Comparison of ENCODE assay signal across 8 cellular contexts in the genomic region with DNA sequence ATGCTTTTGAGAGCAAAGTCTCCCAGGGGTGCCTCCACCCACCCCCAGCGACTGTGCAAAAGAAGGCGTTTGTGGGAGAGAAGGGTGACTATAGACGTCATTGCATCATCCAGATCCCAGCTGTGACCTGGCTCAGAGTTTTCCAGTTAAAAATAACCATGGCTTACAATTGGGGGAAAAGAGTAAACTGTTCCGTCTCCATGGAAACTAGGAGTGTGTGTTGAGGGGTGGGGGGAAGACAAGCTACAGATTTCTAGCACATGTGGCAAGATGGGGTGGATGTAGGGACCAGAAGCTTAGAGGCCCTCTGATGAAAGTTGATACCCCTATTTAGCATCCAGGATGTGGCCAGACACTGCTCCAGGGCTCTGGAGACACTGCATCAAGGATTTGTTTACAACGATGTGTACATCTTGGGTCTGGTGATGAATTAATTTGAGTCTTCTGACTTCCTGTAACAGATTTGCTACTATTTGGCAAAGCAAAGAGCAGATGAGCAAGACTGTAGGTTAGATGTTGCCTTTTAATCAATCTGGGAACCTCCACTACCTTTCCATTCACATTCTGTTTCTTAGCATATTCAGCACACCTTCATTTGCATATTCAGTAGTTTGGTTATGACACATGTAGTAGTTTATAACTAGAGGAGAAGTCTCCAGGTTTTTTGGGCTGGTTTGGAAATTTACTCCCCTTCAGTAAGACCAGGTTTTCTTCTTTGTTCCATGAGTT. TPM values are rescaled to one million over a fixed set of nuclear protein-coding genes. Genes with fewer than 3 reads are reported as not detected.
DNase-seq lines count a peak whose midpoint lies in the region; ATAC-seq and TF ChIP-seq lines count a peak whose summit lies in the region.

No MANE protein-coding gene starts in this region.

- H3K9me3 ChIP-seq in GM23248 (ENCODE audit: low read depth) = no peaks in the 10 kb centered on the region
- H3K9me3 ChIP-seq in colonic mucosa = no peaks in the 10 kb centered on the region

- H3K4me1 Mint-ChIP-seq in stimulated activated effector memory CD8-positive, alpha-beta T cell treated with anti-CD3 and anti-CD28 coated beads, Interleukin-12 subunit alpha, Interleukin-12 subunit beta, amount 100 ng/mL, for 72 hours = peaks cover 8% of the 10 kb centered on the region

- H3K36me3 Mint-ChIP-seq in stimulated activated effector memory CD8-positive, alpha-beta T cell treated with anti-CD3 and anti-CD28 coated beads, Interleukin-12 subunit alpha, Interleukin-12 subunit beta, amount 100 ng/mL, for 72 hours = peaks cover 22% of the 10 kb centered on the region

- TF ChIP-seq CTCF in AG04449 (IDR thresholded peaks at IDR 0.05; ENCODE audit: insufficient read depth, low read length, missing control alignments) (no peak), colonic mucosa (IDR thresholded peaks at IDR 0.05) (no peak)

- ATAC-seq in stimulated activated effector memory CD8-positive, alpha-beta T cell treated with anti-CD3 and anti-CD28 coated beads, Interleukin-12 subunit alpha, Interleukin-12 subunit beta, amount 100 ng/mL, for 72 hours = no peak
- no peak for ATAC-seq in GM21786 (IDR thresholded peaks at IDR 0.05; ENCODE audit: unreplicated experiment)

- peak overlapping the region; percentile 87 for H3K27ac ChIP-seq in GM23248
- no peak overlapping the region for H3K27ac ChIP-seq in colonic mucosa

- H3K27ac Mint-ChIP-seq in stimulated activated effector memory CD8-positive, alpha-beta T cell treated with anti-CD3 and anti-CD28 coated beads, Interleukin-12 subunit alpha, Interleukin-12 subunit beta, amount 100 ng/mL, for 72 hours = no peak overlapping the region

- POLR2A ChIA-PET in AG04449 (lab: Yijun Ruan, JAX) = no interaction called here

- peaks cover 50% of the 10 kb centered on the region for H3F3A ChIP-seq in GM23248 (ENCODE audit: insufficient read depth)

- no peaks in the 10 kb centered on the region for H4K20me1 ChIP-seq in GM23248 (ENCODE audit: insufficient read depth)

- no peak overlapping the region for H3K4me3 Mint-ChIP-seq in stimulated activated effector memory CD8-positive, alpha-beta T cell treated with anti-CD3 and anti-CD28 coated beads, Interleukin-12 subunit alpha, Interleukin-12 subunit beta, amount 100 ng/mL, for 72 hours

- H3K79me2 ChIP-seq in GM23248 (ENCODE audit: insufficient read depth) = 0 out of 2 replicates have a peak, but pooled peaks cover 4% of the 10 kb centered on the region

- H3K4me3 ChIP-seq in AG04449 (ENCODE audit: low read depth, low read length) = no peak overlapping the region
- no peak overlapping the region for H3K4me3 ChIP-seq in GM23248
- H3K4me3 ChIP-seq in colonic mucosa = no peak overlapping the region

- intact Hi-C loops in colonic mucosa (cut with DNase I) = no loop called here

- DNase-seq in AG04449 (ENCODE audit: low read depth, low spot score) (peak; percentile 70), GM23248 (peak; percentile 89), T1000 (lab: John Stamatoyannopoulos, UW) (peak; percentile 38), inferior parietal cortex (ENCODE audit: extremely low spot score) (peak; percentile 37), colonic mucosa (no peak), NCI-H1436 (lab: John Stamatoyannopoulos, UW) (no peak)
- no peak for DNase-seq in stimulated activated effector memory CD8-positive, alpha-beta T cell treated with anti-CD3 and anti-CD28 coated beads, Interleukin-12 subunit alpha, Interleukin-12 subunit beta, amount 100 ng/mL, for 72 hours (ENCODE audit: low spot score in 2 of 2)

- H3K9me3 Mint-ChIP-seq in stimulated activated effector memory CD8-positive, alpha-beta T cell treated with anti-CD3 and anti-CD28 coated beads, Interleukin-12 subunit alpha, Interleukin-12 subunit beta, amount 100 ng/mL, for 72 hours = no peaks in the 10 kb centered on the region

- no peaks in the 10 kb centered on the region for H3K27me3 ChIP-seq in GM23248 (replicated peaks; ENCODE audit: insufficient read depth)
- no peaks in the 10 kb centered on the region for H3K27me3 ChIP-seq in colonic mucosa

- H3K9ac ChIP-seq in GM23248 = peak overlapping the region; percentile 65
- H3K9ac ChIP-seq in colonic mucosa (ENCODE audit: low read depth in 2 of 2, low read length in 2 of 2) = no peak overlapping the region

- CTCF ChIA-PET in AG04449 (lab: Yijun Ruan, JAX) = interaction anchor here (0.6 to 1.1 kb wide), 3 partner anchors 11 to 23 kb away, joined by 3 read pairs; no protein-coding TSS in a partner anchor

- H2AFZ ChIP-seq in GM23248 = peak overlapping the region; percentile 20; the same call in 1 of the 2 replicates

- no peaks in the 10 kb centered on the region for H3K9me2 ChIP-seq in GM23248 (ENCODE audit: insufficient read depth)

- H3K4me2 ChIP-seq in GM23248 (ENCODE audit: unreplicated experiment) = peak overlapping the region; percentile 43

- WGBS in GM23248 (ENCODE audit: low coverage in 1 of 2, low lambda C conversion rate in 2 of 2, missing lambda C conversion rate in 2 of 2), 2 experiments = 22 to 31% methylated on average over 5 of the region's 5 CpGs

- in situ Hi-C loops in GM23248 (cut with MboI) = no loop called here

- H3K36me3 ChIP-seq in GM23248 (ENCODE audit: low read depth) (peaks cover 9% of the 10 kb centered on the region; the same call in 1 of the 2 replicates), colonic mucosa (no peaks in the 10 kb centered on the region)

- H3K4me1 ChIP-seq in GM23248 (ENCODE audit: insufficient read depth) (peaks cover 37% of the 10 kb centered on the region), colonic mucosa (no peaks in the 10 kb centered on the region)

RNA-seq across cellular contexts. Expression of gene DUSP14, which starts 6.2 kb away (rescaled TPM):
- total RNA-seq in GM23248 (2014; rRNA removed; shearing (Covaris generic)) = 154 and 161 TPM in 2 replicates
- 153 and 157 TPM in 2 replicates for polyA plus RNA-seq in GM23248 (2016; fragmentation: Nextera tagmentation; extraction: Ambion mirVana)
- total RNA-seq in colonic mucosa = 1 to 10 TPM; 2.2 to 3.0 TPM

Comparison
In these comparisons a context has a peak if more than half of its experiments do, and no peak if none do; other contexts are left out.
1. DNase-seq: peak in AG04449 (single experiment), GM23248 (single experiment), T1000 (single experiment) and inferior parietal cortex (single experiment); none in colonic mucosa (single experiment), NCI-H1436 (single experiment) and stimulated activated effector memory CD8-positive, alpha-beta T cell treated with anti-CD3 and anti-CD28 coated beads, Interleukin-12 subunit alpha, Interleukin-12 subunit beta, amount 100 ng/mL, for 72 hours (0 of 2).
2. RNA of gene DUSP14, which starts 6.2 kb away (total RNA-seq): 154 to 161 TPM in GM23248; 2.2 to 3.0 TPM in colonic mucosa; every median in the first group is over 10 times any median in the second.